Comparison of ENCODE assay signal across 10 cellular contexts in genomic region chr19:45766293-45766918, GRCh38. TPM values are rescaled to one million over a fixed set of nuclear protein-coding genes. Genes with fewer than 3 reads are reported as not detected.
A peak's percentile ranks its signal among the peaks of the same experiment; 100 is the strongest.
DNase-seq lines count a peak whose midpoint lies in the region; ATAC-seq and TF ChIP-seq lines count a peak whose summit lies in the region.
"Had no signal": no experiment of that assay in that cellular context is flagged by ENCODE, and none has a peak within 500 bp of the region (broad histone marks: within the 10 kb centered on the region; RNA-seq: fewer than 3 reads in every experiment).

No MANE protein-coding gene starts in this region.

- TF ChIP-seq RAD21 in SK-N-SH (IDR thresholded peaks at IDR 0.05; ENCODE audit: low read length): no peak

- H4K20me1 ChIP-seq in SK-N-SH (ENCODE audit: insufficient read depth): peaks cover 11% of the 10 kb centered on the region; the same call in 1 of the 2 replicates

- no peaks in the 10 kb centered on the region for H3K79me2 ChIP-seq in SK-N-SH (ENCODE audit: insufficient read depth)

- H3K36me3 ChIP-seq in SK-N-SH (replicated peaks in 1 of 2; ENCODE audit: control insufficient read depth in 1 of 2, insufficient read depth in 2 of 2, low read length in 1 of 2): peaks cover 0 to 3% of the 10 kb centered on the region in 2 experiments
- peaks cover 0 to 3% of the 10 kb centered on the region in 2 donors for H3K36me3 ChIP-seq in muscle layer of duodenum (ENCODE audit: control insufficient read depth in 1 of 2, insufficient read depth in 2 of 2, low read length in 2 of 2)
- no peaks in the 10 kb centered on the region for H3K36me3 ChIP-seq in aorta (ENCODE audit: control insufficient read depth in 1 of 2, insufficient read depth in 2 of 2, low read length in 1 of 2)

- ATAC-seq in SK-N-SH treated with all-trans-retinoic acid at 6 μM for 48 hours: no peak
- ATAC-seq in aorta (ENCODE audit: low FRiP score): no peak
- no peak for ATAC-seq in HG02884 (IDR thresholded peaks at IDR 0.05; ENCODE audit: unreplicated experiment)

- H3K9ac ChIP-seq in SK-N-SH: no peak overlapping the region

- peaks cover 20% of the 10 kb centered on the region for H3F3A ChIP-seq in SK-N-SH (replicated peaks; ENCODE audit: insufficient read depth)

- DNase-seq in SK-N-SH (peak; percentile 12), epithelial cell of proximal tubule (ENCODE audit: low read depth) (no peak), aorta (peak in 1 of 2 donors; percentile 56), HCEC 1CT (no peak), DMS 273 treated with DMSO at 0.1 percent for 48 hours (lab: John Stamatoyannopoulos, UW) (no peak)

- peak overlapping the region; percentile 99 for H3K4me2 ChIP-seq in SK-N-SH

- H3K27ac ChIP-seq in SK-N-SH (ENCODE audit: low read depth in 2 of 2, low read length in 1 of 2) (no peak overlapping the region), muscle layer of duodenum (ENCODE audit: low read length) (peak overlapping the region; percentile 75), aorta (ENCODE audit: low read depth in 1 of 2, low read length in 2 of 2) (peak overlapping the region; percentile 23 to 88)

- CTCF ChIA-PET in SK-N-SH (lab: Yijun Ruan, JAX): interaction anchor here (0.8 to 1.6 kb wide), 5 partner anchors 9 to 73 kb away, joined by 3 to 10 read pairs (median 3); no protein-coding TSS in a partner anchor

- no peaks in the 10 kb centered on the region for H3K9me2 ChIP-seq in SK-N-SH

- no peak overlapping the region for H2AFZ ChIP-seq in SK-N-SH (ENCODE audit: low read depth)

- no peak for TF ChIP-seq CTCF in SK-N-SH (IDR thresholded peaks at IDR 0.05)
- TF ChIP-seq CTCF in epithelial cell of proximal tubule (conservative IDR thresholded peaks at IDR 0.05; ENCODE audit: low read depth, low read length): no peak

- 100% methylated on average over 2 of the region's 19 CpGs for WGBS in SK-N-SH (ENCODE audit: low lambda C conversion rate)
- 30 to 36% methylated on average over 15 to 19 of the region's 19 CpGs for WGBS in aorta, 2 donors

- no peak for TF ChIP-seq EP300 in SK-N-SH (IDR thresholded peaks at IDR 0.05; ENCODE audit: borderline replicate concordance in 1 of 2, low read depth in 1 of 2, low read length in 1 of 2)

- POLR2A ChIA-PET in SK-N-SH (lab: Yijun Ruan, JAX): no interaction called here

- H3K4me1 ChIP-seq in SK-N-SH (ENCODE audit: control insufficient read depth in 1 of 2, insufficient read depth in 2 of 2, low read depth in 1 of 2, low read length in 1 of 2): peaks cover 8 to 27% of the 10 kb centered on the region in 2 experiments; a peak in 3 of 4 replicates
- H3K4me1 ChIP-seq in muscle layer of duodenum (ENCODE audit: control insufficient read depth in 1 of 2, insufficient read depth in 2 of 2, low read length in 2 of 2): peaks cover 4 to 51% of the 10 kb centered on the region in 2 donors
- H3K4me1 ChIP-seq in aorta (ENCODE audit: control insufficient read depth in 1 of 2, insufficient read depth in 2 of 2, low read length in 2 of 2): no peaks in the 10 kb centered on the region

- H3K27me3 ChIP-seq in SK-N-SH (ENCODE audit: insufficient read depth) (no peaks in the 10 kb centered on the region), muscle layer of duodenum (ENCODE audit: low read depth, low read length) (no peaks in the 10 kb centered on the region), aorta (ENCODE audit: control insufficient read depth in 1 of 2, insufficient read depth in 2 of 2, low read length in 1 of 2) (no peaks in the 10 kb centered on the region)
- H3K27me3 ChIP-seq: SJSA1 had no signal

- no peak overlapping the region for H3K4me3 ChIP-seq in SK-N-SH (ENCODE audit: low read depth in 2 of 2, low read length in 1 of 2)
- peak overlapping the region; percentile 89 for H3K4me3 ChIP-seq in epithelial cell of proximal tubule (ENCODE audit: low read depth, low read length)
- H3K4me3 ChIP-seq in muscle layer of duodenum (ENCODE audit: low read depth in 1 of 2, low read length in 2 of 2): peak overlapping the region in 1 of 2 donors; percentile 93
- H3K4me3 ChIP-seq in aorta (ENCODE audit: low read length in 2 of 2): peak overlapping the region; percentile 29 to 79

- intact Hi-C loops in aorta (cut with DNase I): loop anchor here (5.0 kb wide), 3 partner anchors 34 to 74 kb away; partner anchors contain the start of genes FBXO46 (in 2 of the 2), MEIOSIN (in 2 of the 2), QPCTL (in 1 of the 2) and SNRPD2 (in 1 of the 2)

- H3K9me3 ChIP-seq in SK-N-SH: no peaks in the 10 kb centered on the region
- H3K9me3 ChIP-seq in muscle layer of duodenum (ENCODE audit: control insufficient read depth in 1 of 2, low read length in 2 of 2): no peaks in the 10 kb centered on the region
- H3K9me3 ChIP-seq in aorta (ENCODE audit: control insufficient read depth, low read length): no peaks in the 10 kb centered on the region

TF ChIP-seq in SK-N-SH, 30 proteins besides CTCF, POLR2A, EP300 and RAD21 (continues in another document):
- TF ChIP-seq, protein P1, sequence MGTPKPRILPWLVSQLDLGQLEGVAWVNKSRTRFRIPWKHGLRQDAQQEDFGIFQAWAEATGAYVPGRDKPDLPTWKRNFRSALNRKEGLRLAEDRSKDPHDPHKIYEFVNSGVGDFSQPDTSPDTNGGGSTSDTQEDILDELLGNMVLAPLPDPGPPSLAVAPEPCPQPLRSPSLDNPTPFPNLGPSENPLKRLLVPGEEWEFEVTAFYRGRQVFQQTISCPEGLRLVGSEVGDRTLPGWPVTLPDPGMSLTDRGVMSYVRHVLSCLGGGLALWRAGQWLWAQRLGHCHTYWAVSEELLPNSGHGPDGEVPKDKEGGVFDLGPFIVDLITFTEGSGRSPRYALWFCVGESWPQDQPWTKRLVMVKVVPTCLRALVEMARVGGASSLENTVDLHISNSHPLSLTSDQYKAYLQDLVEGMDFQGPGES (IDR thresholded peaks at IDR 0.05; ENCODE audit: low read depth, low read length): no peak
- TF ChIP-seq JUND (IDR thresholded peaks at IDR 0.05) (no peak), CHD2 (IDR thresholded peaks at IDR 0.05; ENCODE audit: low read length, partially characterized antibody) (no peak), PBX3 (IDR thresholded peaks at IDR 0.05) (no peak)

TF ChIP-seq in SK-N-SH treated with all-trans-retinoic acid at 6 μM for 48 hours, 23 proteins besides CTCF, POLR2A, EP300 and RAD21:
- TF ChIP-seq RARB (CRISPR knock-in tag; IDR thresholded peaks at IDR 0.05): no peak
- no peak for TF ChIP-seq ZC3H10 (CRISPR knock-in tag; IDR thresholded peaks at IDR 0.05)
- TF ChIP-seq TCF4 (CRISPR knock-in tag; IDR thresholded peaks at IDR 0.05; ENCODE audit: borderline replicate concordance): no peak
- TF ChIP-seq CSDC2 (CRISPR knock-in tag; IDR thresholded peaks at IDR 0.05): no peak

RNA-seq across cellular contexts. Expression of gene SIX5, which starts 2.6 kb away (rescaled TPM):
- polyA plus RNA-seq in SK-N-SH (2012; rRNA removed) (6.4 and 8.4 TPM in 2 replicates), aorta (10 to 100 TPM in 1 of 2 donors, 1 to 10 TPM in 1; 8.1 to 34.4 TPM)
- 3.1 and 5.2 TPM in 2 replicates for polyA plus RNA-seq in SK-N-SH (2012; cell fraction: cytosol; rRNA removed)
- 22.8 and 31.2 TPM in 2 replicates for polyA plus RNA-seq in SK-N-SH (2012; cell fraction: nucleus; rRNA removed)
- total RNA-seq in epithelial cell of proximal tubule (8.2 and 11.2 TPM in 2 replicates), aorta (10 to 100 TPM; 17.8 to 27.3 TPM)

RNA-seq across cellular contexts. Expression of gene DMPK, which starts 15.9 kb away (rescaled TPM):
- 86.4 and 92.2 TPM in 2 replicates for polyA plus RNA-seq in SK-N-SH (2012; rRNA removed)
- 37.4 and 40.6 TPM in 2 replicates for polyA plus RNA-seq in SK-N-SH (2012; cell fraction: cytosol; rRNA removed)
- polyA plus RNA-seq in SK-N-SH (2012; cell fraction: nucleus; rRNA removed): 481 and 556 TPM in 2 replicates
- total RNA-seq in epithelial cell of proximal tubule: 10.9 and 21.0 TPM in 2 replicates
- 100 to 1,000 TPM; 155 to 215 TPM for total RNA-seq in aorta
- 100 to 1,000 TPM; 139 to 408 TPM for polyA plus RNA-seq in aorta

RNA-seq across cellular contexts. Expression of gene DMWD, which starts 26.2 kb away (rescaled TPM):
- polyA plus RNA-seq in SK-N-SH (2012; rRNA removed): 39.3 and 40.6 TPM in 2 replicates
- polyA plus RNA-seq in SK-N-SH (2012; cell fraction: cytosol; rRNA removed): 11.6 and 18.4 TPM in 2 replicates
- polyA plus RNA-seq in SK-N-SH (2012; cell fraction: nucleus; rRNA removed): 140 and 155 TPM in 2 replicates
- total RNA-seq in epithelial cell of proximal tubule: 35.7 and 38.8 TPM in 2 replicates
- 10 to 100 TPM; 70.7 TPM for total RNA-seq in aorta
- 10 to 100 TPM; 20.9 to 62.2 TPM for polyA plus RNA-seq in aorta

RNA-seq across cellular contexts. Expression of gene MEIOSIN, which starts 33.2 kb away (rescaled TPM):
- polyA plus RNA-seq in SK-N-SH (2012; rRNA removed): 0.03 and 0.06 TPM in 2 replicates
- 0.01 TPM in 1 of 2 replicates, not detected in the other for polyA plus RNA-seq in SK-N-SH (2012; cell fraction: cytosol; rRNA removed)
- 0.02 and 0.06 TPM in 2 replicates for polyA plus RNA-seq in SK-N-SH (2012; cell fraction: nucleus; rRNA removed)
- not detected in 2 replicates for total RNA-seq in epithelial cell of proximal tubule
- total RNA-seq in aorta: not detected
- not detected for polyA plus RNA-seq in aorta
- total RNA-seq: cerebellum, SJSA1 had no signal

RNA-seq across cellular contexts. Expression of gene FBXO46, which starts 35.7 kb away (rescaled TPM):
- polyA plus RNA-seq in SK-N-SH (2012; rRNA removed) (2.8 and 5.6 TPM in 2 replicates), aorta (1 to 10 TPM; 1.9 to 5.1 TPM)
- polyA plus RNA-seq in SK-N-SH (2012; cell fraction: cytosol; rRNA removed): 2.5 and 3.9 TPM in 2 replicates
- polyA plus RNA-seq in SK-N-SH (2012; cell fraction: nucleus; rRNA removed): 20.4 and 25.2 TPM in 2 replicates
- total RNA-seq in epithelial cell of proximal tubule (6.6 and 11.5 TPM in 2 replicates), aorta (10 to 100 TPM; 12.7 to 15.5 TPM)

Comparison
In these comparisons a context has a peak if more than half of its experiments do, and no peak if none do; other contexts are left out.
1. H3K27ac ChIP-seq: peak in muscle layer of duodenum (single experiment) and aorta (2 of 2); none in SK-N-SH (0 of 2).
2. H3K4me3 ChIP-seq: peak in epithelial cell of proximal tubule (single experiment) and aorta (2 of 2); none in SK-N-SH (0 of 2).